Comparison of ENCODE assay signal across 9 cellular contexts in the genomic region with DNA sequence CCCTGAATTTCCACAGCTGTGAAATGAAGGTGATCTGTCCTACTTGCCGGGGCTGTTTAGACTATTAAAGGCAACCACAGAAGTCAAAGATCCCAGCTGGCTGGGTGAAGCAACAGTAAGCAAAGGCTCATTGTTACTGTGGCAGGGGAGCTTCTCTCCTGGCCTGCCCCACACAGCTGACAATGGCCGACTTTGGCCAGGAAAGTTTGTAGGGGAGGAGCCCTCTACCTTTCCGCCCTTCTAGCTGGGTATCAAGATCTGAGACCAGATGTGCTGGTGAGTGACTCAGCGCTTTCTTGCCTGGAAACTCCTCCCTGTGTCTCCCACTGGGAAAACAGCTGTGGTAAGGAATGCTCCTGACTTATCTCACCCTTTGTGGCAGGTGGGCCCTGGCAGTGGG. TPM values are rescaled to one million over a fixed set of nuclear protein-coding genes. Genes with fewer than 3 reads are reported as not detected.
DNase-seq lines count a peak whose midpoint lies in the region; ATAC-seq and TF ChIP-seq lines count a peak whose summit lies in the region.
"Had no signal": no experiment of that assay in that cellular context is flagged by ENCODE, and none has a peak within 500 bp of the region (broad histone marks: within the 10 kb centered on the region; RNA-seq: fewer than 3 reads in every experiment).

No MANE protein-coding gene starts in this region.

- DNase-seq in DMS53 (lab: John Stamatoyannopoulos, UW) (peak; percentile 68), astrocyte of the spinal cord (ENCODE audit: low read depth, low spot score) (peak; percentile 76), right lobe of liver (no peak), DMS79 treated with DMSO at 0.1 percent for 48 hours (lab: John Stamatoyannopoulos, UW) (no peak)
- DNase-seq in stimulated activated naive CD8-positive, alpha-beta T cell treated with anti-CD3 and anti-CD28 coated beads, Interleukin-15, Interleukin-2, amounts not matched to agents 100 U/mL and 50 U/mL, for 24 hours: no peak
- no peak for DNase-seq in stimulated activated naive CD4-positive, alpha-beta T cell treated with Interleukin-2 at 50 U/mL for 16 hours (lab: John Stamatoyannopoulos, UW)
- DNase-seq: activated CD4-positive, alpha-beta memory T cell treated with anti-CD3 and anti-CD28 coated beads, Interleukin-2, amount 10 ng/mL, durations not matched to agents 7 days and 5 days had no signal

- H3K9me3 ChIP-seq in right lobe of liver: no peaks in the 10 kb centered on the region

- no peak overlapping the region for H3K27ac ChIP-seq in right lobe of liver

- ATAC-seq in right lobe of liver (peak; percentile 45 to 76 (median 56)), HG02973 (IDR thresholded peaks at IDR 0.05; ENCODE audit: unreplicated experiment) (no peak)
- no peak for ATAC-seq in stimulated activated naive CD8-positive, alpha-beta T cell treated with anti-CD3 and anti-CD28 coated beads, Interleukin-15, Interleukin-2, amounts not matched to agents 100 U/mL and 50 U/mL, for 24 hours

- H3K36me3 ChIP-seq in right lobe of liver: no peaks in the 10 kb centered on the region

- TF ChIP-seq CTCF in astrocyte of the spinal cord (IDR thresholded peaks at IDR 0.05; ENCODE audit: low read depth, low read length): no peak
- TF ChIP-seq CTCF in right lobe of liver (IDR thresholded peaks at IDR 0.05): no peak

- H3K27me3 ChIP-seq in right lobe of liver: no peaks in the 10 kb centered on the region

- no peak for TF ChIP-seq RAD21 in Ishikawa (IDR thresholded peaks at IDR 0.05; ENCODE audit: low read depth)

- TF ChIP-seq EP300 in Ishikawa (IDR thresholded peaks at IDR 0.05; ENCODE audit: borderline replicate concordance): no peak

- intact Hi-C loops in right lobe of liver (cut with DNase I): loop anchor here in 1 of 2 donors (10.0 kb wide), 1 partner anchor 56 kb away; no protein-coding TSS in a partner anchor

- peaks cover 0 to 11% (median 0%) of the 10 kb centered on the region in 4 donors for H3K4me1 ChIP-seq in right lobe of liver

- in situ Hi-C loops in astrocyte of the spinal cord (cut with HindIII; ENCODE audit: low sequenced_read_pairs): no loop called here

- WGBS in right lobe of liver (ENCODE audit: insufficient coverage, low coverage, low lambda C conversion rate, missing lambda C conversion rate): 68% methylated on average over 3 of the region's 4 CpGs

- H3K4me3 ChIP-seq in astrocyte of the spinal cord (ENCODE audit: low read depth, low read length): no peak overlapping the region
- H3K4me3 ChIP-seq in right lobe of liver: no peak overlapping the region

- no peak for TF ChIP-seq POLR2A in right lobe of liver (IDR thresholded peaks at IDR 0.05)

TF ChIP-seq in Ishikawa, 13 proteins besides CTCF, POLR2A, EP300 and RAD21:
- TF ChIP-seq YY1 (IDR thresholded peaks at IDR 0.05; ENCODE audit: low read depth) (no peak; the same call in 1 of the 2 replicates), CEBPB (IDR thresholded peaks at IDR 0.05) (0 out of 2 replicates have a peak, but pooled peaks have one; percentile 3), EGR1 (IDR thresholded peaks at IDR 0.05) (no peak), TCF12 (IDR thresholded peaks at IDR 0.05; ENCODE audit: low read depth) (peak; percentile 49; the same call in 1 of the 2 replicates), TEAD4 (IDR thresholded peaks at IDR 0.05) (no peak), FOXM1 (IDR thresholded peaks at IDR 0.05; ENCODE audit: borderline replicate concordance, low read depth) (no peak)
TF ChIP-seq in Ishikawa: peak in this region for 2.

RNA-seq across cellular contexts. Expression of a gene that starts 21.1 kb away (rescaled TPM):
- total RNA-seq in right lobe of liver: 1 to 10 TPM in 3 of 6 experiments, under 1 TPM in 3; 0.22 to 2.2 (median 0.91) TPM

Comparison
In these comparisons a context has a peak if more than half of its experiments do, and no peak if none do; other contexts are left out.
1. DNase-seq: peak in DMS53 (single experiment) and astrocyte of the spinal cord (single experiment); none in right lobe of liver (0 of 3), stimulated activated naive CD8-positive, alpha-beta T cell treated with anti-CD3 and anti-CD28 coated beads, Interleukin-15, Interleukin-2, amounts not matched to agents 100 U/mL and 50 U/mL, for 24 hours (single experiment), stimulated activated naive CD4-positive, alpha-beta T cell treated with Interleukin-2 at 50 U/mL for 16 hours (single experiment) and DMS79 treated with DMSO at 0.1 percent for 48 hours (single experiment).
2. ATAC-seq: peak in right lobe of liver (4 of 4); none in stimulated activated naive CD8-positive, alpha-beta T cell treated with anti-CD3 and anti-CD28 coated beads, Interleukin-15, Interleukin-2, amounts not matched to agents 100 U/mL and 50 U/mL, for 24 hours (single experiment) and HG02973 (single experiment).